Comparison of ENCODE assay signal across 8 cellular contexts in the genomic region with DNA sequence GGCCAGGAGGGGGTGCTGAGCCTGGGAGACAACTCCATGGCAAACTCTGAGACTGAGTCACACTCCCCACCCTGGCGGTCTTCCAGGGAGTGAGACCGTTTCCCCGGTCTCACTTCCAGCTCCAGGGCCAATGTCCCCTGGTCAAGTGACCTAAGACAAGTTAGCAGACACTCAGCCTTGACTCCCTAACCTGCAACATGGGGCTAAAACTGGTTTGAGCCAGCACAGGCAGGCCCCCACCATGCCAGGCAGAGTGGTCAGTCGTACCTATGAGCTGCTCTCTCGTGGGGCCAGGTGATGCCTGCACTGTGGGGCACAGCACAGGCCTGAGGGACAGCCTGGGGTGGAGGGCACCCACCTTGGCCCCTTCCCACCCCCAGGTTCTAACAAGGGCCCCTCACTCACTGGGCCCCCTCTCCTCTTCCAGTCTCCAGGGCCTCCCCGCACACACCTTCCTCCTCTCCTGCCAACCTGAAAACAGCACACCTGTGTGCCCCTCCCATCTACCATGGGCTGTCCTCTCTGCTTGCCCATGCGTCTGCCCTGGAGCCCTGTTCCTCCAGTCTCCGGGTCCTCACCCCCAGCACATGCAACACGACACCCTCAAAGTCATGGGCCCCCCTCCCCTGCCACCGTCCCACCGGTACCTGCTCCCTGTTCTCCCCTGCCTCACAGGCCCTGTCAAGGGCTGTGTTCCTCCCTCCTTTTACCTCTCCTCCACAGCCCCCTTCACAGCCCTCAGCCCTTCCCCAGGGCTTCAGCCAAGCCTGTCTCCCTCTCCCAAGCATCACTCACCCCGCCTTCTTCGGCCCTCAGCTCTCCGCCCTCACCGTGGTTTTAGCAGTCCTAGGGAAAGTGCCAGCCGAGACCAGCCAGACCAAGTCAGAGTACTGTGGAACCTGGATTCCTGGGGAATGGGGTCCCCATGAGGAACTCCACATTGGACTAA. TPM values are rescaled to one million over a fixed set of nuclear protein-coding genes. Genes with fewer than 3 reads are reported as not detected.
A peak's percentile ranks its signal among the peaks of the same experiment; 100 is the strongest.
DNase-seq lines count a peak whose midpoint lies in the region; FAIRE-seq and TF ChIP-seq lines count a peak whose summit lies in the region.
"Had no signal": no experiment of that assay in that cellular context is flagged by ENCODE, and none has a peak within 500 bp of the region (broad histone marks: within the 10 kb centered on the region; RNA-seq: fewer than 3 reads in every experiment).

No MANE protein-coding gene starts in this region.

- H3K18ac ChIP-seq in H1 (ENCODE audit: extremely low read depth, low read length), result no peak overlapping the region
- H3K18ac ChIP-seq in mesenchymal stem cell (ENCODE audit: low read depth in 1 of 2, low read length in 2 of 2), result peak overlapping the region in 1 of 2 experiments; percentile 69

- CTCF ChIA-PET in H1 (lab: Charles Lee; ENCODE audit: partially characterized antibody), result interaction anchor here (0.9 to 13.7 kb wide), 7 partner anchors 7 to 56 kb away, joined by 3 to 160 read pairs (median 3); partner anchors contain the start of gene LIMS2

- no peak overlapping the region for H3K9ac ChIP-seq in H1 (replicated peaks in 1 of 4; ENCODE audit: extremely low read depth in 1 of 4, low read depth in 3 of 4, low read length in 3 of 4)
- H3K9ac ChIP-seq in mesenchymal stem cell (ENCODE audit: low read length), result peak overlapping the region; percentile 22

- no peak overlapping the region for H3K4ac ChIP-seq in H1 (replicated peaks; ENCODE audit: insufficient read length, low read depth, low read length)
- peak overlapping the region in 1 of 2 experiments; percentile 48 for H3K4ac ChIP-seq in mesenchymal stem cell (ENCODE audit: low read depth in 1 of 2, low read length in 2 of 2)

- peak overlapping the region; percentile 99 for H3K27ac ChIP-seq in KOPT-K1 (ENCODE audit: low read depth, low read length, poor library complexity, severe bottlenecking)
- no peak overlapping the region for H3K27ac ChIP-seq in H1 (ENCODE audit: low read depth, low read length)
- no peak overlapping the region for H3K27ac ChIP-seq in mesenchymal stem cell (ENCODE audit: low read length, poor library complexity, severe bottlenecking)
- H3K27ac ChIP-seq in uterus, result peak overlapping the region; percentile 47 to 70

- no peak for TF ChIP-seq EP300 in H1 (IDR thresholded peaks at IDR 0.05; ENCODE audit: borderline replicate concordance in 1 of 2, low read depth in 2 of 2, low read length in 2 of 2)

- DNase-seq in H1 (ENCODE audit: low read depth in 1 of 2, low spot score in 2 of 2) (no peak), mesenchymal stem cell (peak; percentile 36), uterus (no peak), DMS 273 (lab: John Stamatoyannopoulos, UW; ENCODE audit: unreplicated experiment) (no peak), NCI-H774 (lab: John Stamatoyannopoulos, UW) (no peak), NK-92 (lab: John Stamatoyannopoulos, UW; ENCODE audit: unreplicated experiment) (no peak)
- DNase-seq: NCI-H2171 had no signal

- no peak overlapping the region for H2AFZ ChIP-seq in H1 (ENCODE audit: low read length)
- no peak overlapping the region for H2AFZ ChIP-seq in mesenchymal stem cell (ENCODE audit: low read depth, low read length)

- H3K36me3 ChIP-seq in KOPT-K1 (ENCODE audit: insufficient read depth, low read length) (no peaks in the 10 kb centered on the region), H1 (ENCODE audit: control insufficient read depth in 2 of 4, insufficient read depth in 4 of 4, low read length in 3 of 4) (no peaks in the 10 kb centered on the region), mesenchymal stem cell (ENCODE audit: control insufficient read depth in 1 of 2, insufficient read depth in 2 of 2, low read depth in 1 of 2, low read length in 2 of 2) (peaks cover 0 to 11% of the 10 kb centered on the region in 2 experiments), uterus (no peaks in the 10 kb centered on the region)

- H2BK5ac ChIP-seq in H1 (ENCODE audit: low read depth, low read length), result peak overlapping the region; percentile 26; the same call in 1 of the 2 replicates
- no peak overlapping the region for H2BK5ac ChIP-seq in mesenchymal stem cell (ENCODE audit: low read depth, low read length, poor library complexity, severe bottlenecking)

- H3K4me2 ChIP-seq in H1 (ENCODE audit: insufficient read depth in 1 of 2, low read depth in 2 of 2, low read length in 2 of 2) (no peak overlapping the region), mesenchymal stem cell (ENCODE audit: low read length, poor library complexity, severe bottlenecking) (no peak overlapping the region)

- TF ChIP-seq CTCF in H1 (IDR thresholded peaks at IDR 0.05; ENCODE audit: control extremely low read depth in 1 of 3, insufficient read depth in 1 of 3, low read depth in 1 of 3, low read length in 3 of 3) (no peak), uterus (IDR thresholded peaks at IDR 0.05) (no peak)

- H3K56ac ChIP-seq in H1 (replicated peaks; ENCODE audit: insufficient read length, low read depth, low read length), result no peak overlapping the region

- H2BK15ac ChIP-seq in H1 (ENCODE audit: low read length) (no peak overlapping the region), mesenchymal stem cell (ENCODE audit: low read depth, poor library complexity, severe bottlenecking) (no peak overlapping the region)

- no peaks in the 10 kb centered on the region for H4K20me1 ChIP-seq in H1 (replicated peaks in 1 of 2; ENCODE audit: control insufficient read depth in 1 of 2, insufficient read depth in 2 of 2, low read length in 2 of 2)

- H3K9me3 ChIP-seq in KOPT-K1 (ENCODE audit: insufficient read depth, low read length, poor library complexity, severe bottlenecking) (no peaks in the 10 kb centered on the region), H1 (ENCODE audit: insufficient read depth in 2 of 2, low read depth in 1 of 2, low read length in 1 of 2) (no peaks in the 10 kb centered on the region), mesenchymal stem cell (ENCODE audit: control insufficient read depth, low read length) (no peaks in the 10 kb centered on the region), uterus (no peaks in the 10 kb centered on the region)

- H2AK5ac ChIP-seq in H1 (ENCODE audit: low read depth, low read length) (no peak overlapping the region), mesenchymal stem cell (ENCODE audit: low read length, severe bottlenecking) (no peak overlapping the region)

- 74% methylated on average over 11 of the region's 16 CpGs; no CpG with 5 or more reads in 1 of the 2 experiments for WGBS in H1 (ENCODE audit: extremely low coverage in 1 of 2, insufficient coverage in 1 of 2, insufficient read length in 1 of 2, insufficient replicate concordance in 2 of 2, low coverage in 1 of 2, low lambda C conversion rate in 2 of 2, missing lambda C conversion rate in 1 of 2), 2 experiments
- WGBS in mesenchymal stem cell, result 82% methylated on average over 16 of the region's 16 CpGs

- TF ChIP-seq RAD21 in H1 (IDR thresholded peaks at IDR 0.05 in 1 of 2, conservative IDR thresholded peaks at IDR 0.05 in 1 of 2; ENCODE audit: low read depth in 2 of 2, low read length in 2 of 2), result no peak

- no peak for TF ChIP-seq POLR2A in H1 (IDR thresholded peaks at IDR 0.05; ENCODE audit: control extremely low read depth in 1 of 2, low read depth in 2 of 2, low read length in 2 of 2)
- no peak for TF ChIP-seq POLR2A in uterus (IDR thresholded peaks at IDR 0.05)

- intact Hi-C loops in uterus (cut with DNase I; ENCODE audit: low total_unique reads), result no loop called here

- no peak overlapping the region for H2BK120ac ChIP-seq in H1 (replicated peaks; ENCODE audit: low read depth, low read length)
- no peak overlapping the region for H2BK120ac ChIP-seq in mesenchymal stem cell (ENCODE audit: low read depth, low read length)

- no peak overlapping the region for H2BK20ac ChIP-seq in H1 (ENCODE audit: low read length)

- no peak overlapping the region for H3K23ac ChIP-seq in H1 (ENCODE audit: insufficient read length)
- H3K23ac ChIP-seq in mesenchymal stem cell (ENCODE audit: low read length in 2 of 2), result no peak overlapping the region

- H3K79me1 ChIP-seq in H1 (ENCODE audit: low read depth, low read length) (0 out of 2 replicates have a peak, but pooled peaks cover 3% of the 10 kb centered on the region), mesenchymal stem cell (replicated peaks; ENCODE audit: low read length, poor library complexity, severe bottlenecking) (no peaks in the 10 kb centered on the region)

- POLR2A ChIA-PET in H1 (lab: Charles Lee; ENCODE audit: partially characterized antibody), result interaction anchor here (1.6 kb wide), 1 partner anchor 54 kb away, joined by 4 read pairs; the partner anchor contains the start of gene SFT2D3

- H3K79me2 ChIP-seq in H1 (ENCODE audit: control insufficient read depth in 1 of 2, insufficient read depth in 2 of 2, low read length in 2 of 2), result no peaks in the 10 kb centered on the region

- H4K8ac ChIP-seq in H1 (ENCODE audit: extremely low read depth, insufficient read depth, low read length) (no peak overlapping the region; the same call in 1 of the 2 replicates), mesenchymal stem cell (ENCODE audit: low read length) (no peak overlapping the region)

- H4K5ac ChIP-seq in H1 (ENCODE audit: insufficient read length, low read depth, low read length), result no peak overlapping the region

- H4K91ac ChIP-seq in H1 (replicated peaks; ENCODE audit: insufficient read length, low read length) (no peak overlapping the region), mesenchymal stem cell (ENCODE audit: low read length) (no peak overlapping the region)

- H2BK12ac ChIP-seq in H1 (ENCODE audit: low read depth, low read length) (no peak overlapping the region; the same call in 1 of the 2 replicates), mesenchymal stem cell (ENCODE audit: low read length in 2 of 2) (peak overlapping the region in 1 of 2 experiments; percentile 64)

- peaks cover 0 to 5% (median under 1%) of the 10 kb centered on the region in 4 experiments; a peak in 2 of 7 replicates for H3K4me1 ChIP-seq in H1 (replicated peaks in 1 of 4; ENCODE audit: control insufficient read depth in 3 of 4, insufficient read depth in 4 of 4, low read length in 3 of 4)
- peaks cover 23% of the 10 kb centered on the region for H3K4me1 ChIP-seq in mesenchymal stem cell (ENCODE audit: control insufficient read depth, insufficient read depth, low read depth, low read length)
- peaks cover 0 to 10% of the 10 kb centered on the region in 2 donors for H3K4me1 ChIP-seq in uterus

- FAIRE-seq in H1 (lab: Jason Lieb, UNC), result no peak

- H3K4me3 ChIP-seq in H1 (ENCODE audit: extremely low read depth in 1 of 4, insufficient read depth in 2 of 4, low read depth in 3 of 4, low read length in 4 of 4), result no peak overlapping the region
- no peak overlapping the region for H3K4me3 ChIP-seq in mesenchymal stem cell (ENCODE audit: insufficient read depth in 1 of 2, low read depth in 1 of 2, low read length in 2 of 2)
- H3K4me3 ChIP-seq in uterus, result no peak overlapping the region

- H3K23me2 ChIP-seq in H1 (ENCODE audit: low read depth, low read length), result no peaks in the 10 kb centered on the region

- H3K14ac ChIP-seq in H1 (ENCODE audit: insufficient read length) (no peak overlapping the region), mesenchymal stem cell (ENCODE audit: low read length in 2 of 2) (no peak overlapping the region)

- H3K27me3 ChIP-seq in H1 (replicated peaks in 1 of 4; ENCODE audit: control insufficient read depth in 3 of 4, extremely low read depth in 1 of 4, insufficient read depth in 3 of 4, low read length in 3 of 4) (peaks cover 0 to 2% (median 0%) of the 10 kb centered on the region in 4 experiments; a peak in 1 of 7 replicates), mesenchymal stem cell (ENCODE audit: control insufficient read depth in 1 of 2, insufficient read depth in 1 of 2, low read length in 2 of 2) (no peaks in the 10 kb centered on the region), uterus (no peaks in the 10 kb centered on the region)

RNA-seq across cellular contexts. Expression of gene GPR17, which starts 1.6 kb away (rescaled TPM):
- total RNA-seq in H1 (2021; fragmentation: NEBNext Ultra II Directional; extraction: Animal tissue kit (Norgen Biotek cat#: 25700)), result not detected in 2 replicates
- 0.03 TPM in 2 replicates for polyA plus RNA-seq in H1 (2011; rRNA removed)
- polyA plus RNA-seq in H1 (2011; cell fraction: cytosol; rRNA removed), result not detected
- polyA plus RNA-seq in H1 (2011; cell fraction: nucleus; rRNA removed), result 0.13 TPM
- polyA plus RNA-seq in H1 (2012, experiment 1 of 2), result 0.14 to 0.90 TPM (median 0.59 TPM) in 3 of 4 replicates, not detected in the other
- 0.09 TPM for polyA plus RNA-seq in H1 (2012, experiment 2 of 2)
- not detected for polyA plus RNA-seq in H1 (2013, experiment 1 of 2)
- not detected for polyA plus RNA-seq in H1 (2013, experiment 2 of 2)
- polyA minus RNA-seq in H1 (2011; rRNA and poly(A)+ RNA removed), result not detected in 2 replicates
- polyA minus RNA-seq in H1 (2011; cell fraction: cytosol; rRNA and poly(A)+ RNA removed), result not detected
- not detected for polyA minus RNA-seq in H1 (2011; cell fraction: nucleus; rRNA and poly(A)+ RNA removed)
- not detected for polyA plus RNA-seq in mesenchymal stem cell (2013, experiment 1 of 2)
- not detected for polyA plus RNA-seq in mesenchymal stem cell (2013, experiment 2 of 2)
- total RNA-seq in uterus, result under 1 TPM in 1 of 4 donors, not detected in 3; 0.41 TPM

RNA-seq across cellular contexts. Expression of gene LIMS2, which starts 27.8 kb away (rescaled TPM):
- 4.8 and 4.9 TPM in 2 replicates for total RNA-seq in H1 (2021; fragmentation: NEBNext Ultra II Directional; extraction: Animal tissue kit (Norgen Biotek cat#: 25700))
- 3.3 and 5.1 TPM in 2 replicates for polyA plus RNA-seq in H1 (2011; rRNA removed)
- polyA plus RNA-seq in H1 (2011; cell fraction: cytosol; rRNA removed), result 2.4 TPM
- polyA plus RNA-seq in H1 (2011; cell fraction: nucleus; rRNA removed), result 5.6 TPM
- polyA plus RNA-seq in H1 (2012, experiment 1 of 2), result 2.7 to 3.7 TPM (median 3.6 TPM) in 4 replicates
- 5.1 TPM for polyA plus RNA-seq in H1 (2012, experiment 2 of 2)
- polyA plus RNA-seq in H1 (2013, experiment 1 of 2), result 3.6 TPM
- 3.8 TPM for polyA plus RNA-seq in H1 (2013, experiment 2 of 2)
- polyA minus RNA-seq in H1 (2011; rRNA and poly(A)+ RNA removed), result 0.90 and 1.2 TPM in 2 replicates
- polyA minus RNA-seq in H1 (2011; cell fraction: cytosol; rRNA and poly(A)+ RNA removed), result 1.5 TPM
- 2.3 TPM for polyA minus RNA-seq in H1 (2011; cell fraction: nucleus; rRNA and poly(A)+ RNA removed)
- polyA plus RNA-seq in mesenchymal stem cell (2013, experiment 1 of 2), result 37.6 TPM
- 36.4 TPM for polyA plus RNA-seq in mesenchymal stem cell (2013, experiment 2 of 2)
- 100 to 1,000 TPM in 1 of 4 donors, 10 to 100 TPM in 3; 15.8 to 298 (median 66.2) TPM for total RNA-seq in uterus

RNA-seq across cellular contexts. Expression of gene SFT2D3, which starts 53.8 kb away (rescaled TPM):
- total RNA-seq in H1 (2021; fragmentation: NEBNext Ultra II Directional; extraction: Animal tissue kit (Norgen Biotek cat#: 25700)), result 7.1 and 7.3 TPM in 2 replicates
- 7.3 and 10.3 TPM in 2 replicates for polyA plus RNA-seq in H1 (2011; rRNA removed)
- polyA plus RNA-seq in H1 (2011; cell fraction: cytosol; rRNA removed), result 11.5 TPM
- 5.6 TPM for polyA plus RNA-seq in H1 (2011; cell fraction: nucleus; rRNA removed)
- polyA plus RNA-seq in H1 (2012, experiment 1 of 2), result not detected in 4 replicates
- polyA plus RNA-seq in H1 (2012, experiment 2 of 2), result 5.5 TPM
- polyA plus RNA-seq in H1 (2013, experiment 1 of 2), result 11.1 TPM
- polyA plus RNA-seq in H1 (2013, experiment 2 of 2), result 10.8 TPM
- polyA minus RNA-seq in H1 (2011; rRNA and poly(A)+ RNA removed), result 5.5 and 5.6 TPM in 2 replicates
- 5.8 TPM for polyA minus RNA-seq in H1 (2011; cell fraction: cytosol; rRNA and poly(A)+ RNA removed)
- 9.4 TPM for polyA minus RNA-seq in H1 (2011; cell fraction: nucleus; rRNA and poly(A)+ RNA removed)
- polyA plus RNA-seq in mesenchymal stem cell (2013, experiment 1 of 2), result 4.5 TPM
- 4.7 TPM for polyA plus RNA-seq in mesenchymal stem cell (2013, experiment 2 of 2)
- 10 to 100 TPM in 2 of 4 donors, 1 to 10 TPM in 2; 5.9 to 27.2 (median 11.1) TPM for total RNA-seq in uterus

Comparison
In these comparisons a context has a peak if more than half of its experiments do, and no peak if none do; other contexts are left out.
1. H3K27ac ChIP-seq: peak in KOPT-K1 (single experiment) and uterus (2 of 2); none in H1 (single experiment) and mesenchymal stem cell (single experiment).